Comparison of ENCODE assay signal across 23 cellular contexts in the genomic region with DNA sequence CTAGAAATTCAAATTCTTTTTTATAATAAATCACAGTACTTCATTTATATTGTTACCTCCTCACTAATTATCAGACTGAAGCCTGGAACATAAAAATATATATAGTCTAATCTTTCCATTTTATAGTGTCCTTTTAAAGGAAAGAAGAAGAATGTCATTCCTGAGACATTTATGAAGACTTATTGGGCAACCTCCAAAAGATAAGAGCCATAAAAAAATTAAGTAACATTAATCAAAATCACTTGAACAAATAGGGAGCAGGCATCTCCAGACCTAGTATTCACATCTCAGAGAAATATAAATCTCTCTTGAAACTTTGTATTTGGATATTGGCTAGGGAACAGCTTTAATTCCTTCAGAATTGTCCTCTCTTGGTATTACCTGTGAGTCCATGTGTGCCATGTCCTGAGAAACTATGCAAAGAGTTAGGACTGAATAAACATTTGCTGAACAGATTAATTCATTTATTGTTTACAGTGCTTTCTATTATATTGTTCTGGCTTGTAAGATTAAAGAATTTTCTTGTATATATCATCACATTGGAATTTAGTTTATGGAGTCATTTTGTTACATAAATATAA.
"Had no signal": no experiment of that assay in that cellular context is flagged by ENCODE, and none has a peak within 500 bp of the region (broad histone marks: within the 10 kb centered on the region; RNA-seq: fewer than 3 reads in every experiment).

No MANE protein-coding gene starts in this region.

- FAIRE-seq: endometrium, frontal cortex, islet of Langerhans, keratinocyte had no signal

- H3K4me3 ChIP-seq: colonic mucosa, esophagus muscularis mucosa, gastroesophageal sphincter, heart left ventricle, hepatocyte, left lung, lower lobe of right lung had no signal

- H3K27ac ChIP-seq: colonic mucosa, esophagus muscularis mucosa, foreskin keratinocyte, gastroesophageal sphincter, heart left ventricle, hepatocyte, left lung, lower lobe of right lung had no signal

- DNase-seq: colonic mucosa; cortex of kidney; effector CD8-positive, alpha-beta T cell; effector memory CD8-positive, alpha-beta T cell; endodermal cell; heart left ventricle; hypothalamus; immature natural killer cell; left cardiac atrium; left lung; left ventricle myocardium superior; lower lobe of right lung; mesenchymal stem cell; midbrain; naive thymus-derived CD4-positive, alpha-beta T cell had no signal

- H3K36me3 ChIP-seq: colonic mucosa, esophagus muscularis mucosa, gastroesophageal sphincter, heart left ventricle, left lung, lower lobe of right lung had no signal

- H3K9me3 ChIP-seq: colonic mucosa, esophagus muscularis mucosa, gastroesophageal sphincter, heart left ventricle, left lung, lower lobe of right lung had no signal

- H3K27me3 ChIP-seq: colonic mucosa, esophagus muscularis mucosa, foreskin keratinocyte, gastroesophageal sphincter, heart left ventricle, hepatocyte, left lung had no signal

- ATAC-seq: effector memory CD8-positive, alpha-beta T cell; foreskin keratinocyte; gastroesophageal sphincter; heart left ventricle; left cardiac atrium; left lung; left ventricle myocardium superior; lower lobe of right lung; naive thymus-derived CD4-positive, alpha-beta T cell had no signal

- H2AFZ ChIP-seq: hepatocyte had no signal

- H3K4me1 ChIP-seq: colonic mucosa, esophagus muscularis mucosa, foreskin keratinocyte, gastroesophageal sphincter, heart left ventricle, left lung, lower lobe of right lung had no signal

- H3K79me2 ChIP-seq: hepatocyte had no signal

- H3K4me2 ChIP-seq: hepatocyte had no signal
